1 cellular context compared by ENCODE assay signal in the genomic region with DNA sequence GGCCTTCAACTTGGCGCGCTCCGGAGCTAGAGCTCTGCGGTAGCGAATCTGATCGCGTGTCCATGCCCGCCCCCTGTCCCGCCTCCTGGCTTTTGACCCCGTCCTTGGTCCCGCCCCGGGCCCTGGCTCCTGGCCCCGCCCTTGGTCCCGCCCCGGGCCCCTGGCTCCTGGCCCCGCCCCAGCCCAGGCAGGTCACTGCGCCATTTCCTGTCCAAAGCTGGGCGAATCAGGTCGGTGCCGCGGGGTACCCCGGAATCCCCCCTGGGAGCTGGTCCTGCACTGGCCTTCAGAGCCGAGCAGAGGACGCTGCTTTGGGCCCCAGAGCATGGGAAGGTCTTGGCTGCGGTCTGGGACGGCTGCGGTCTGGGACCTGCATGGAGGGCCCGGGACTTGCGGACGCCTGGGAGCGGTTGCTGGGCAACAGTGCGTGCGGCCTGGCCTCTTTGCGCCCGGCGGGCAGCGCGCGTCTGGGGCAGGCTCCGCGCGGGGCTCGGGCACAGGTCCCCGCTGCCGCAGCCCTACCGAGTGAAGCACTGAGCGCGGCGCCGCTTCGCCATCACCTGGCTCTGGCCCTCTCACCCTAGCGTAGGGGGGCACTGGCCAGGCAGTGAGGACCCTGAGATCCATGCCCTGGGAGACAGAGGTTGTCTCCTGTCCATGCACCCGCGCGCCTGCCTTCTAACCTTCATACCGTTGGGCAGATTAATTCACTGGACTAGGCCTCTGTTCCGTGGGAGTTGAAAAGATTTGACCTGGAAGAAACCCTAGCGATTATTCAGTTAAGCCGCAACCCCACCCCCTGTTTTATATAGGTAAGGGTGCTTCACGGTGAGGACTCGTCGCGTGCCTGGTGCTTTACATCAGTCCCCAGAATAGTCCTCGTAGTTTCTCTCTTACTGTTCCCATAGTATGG.
TF ChIP-seq lines count a peak whose summit lies in the region.

A gene with protein sequence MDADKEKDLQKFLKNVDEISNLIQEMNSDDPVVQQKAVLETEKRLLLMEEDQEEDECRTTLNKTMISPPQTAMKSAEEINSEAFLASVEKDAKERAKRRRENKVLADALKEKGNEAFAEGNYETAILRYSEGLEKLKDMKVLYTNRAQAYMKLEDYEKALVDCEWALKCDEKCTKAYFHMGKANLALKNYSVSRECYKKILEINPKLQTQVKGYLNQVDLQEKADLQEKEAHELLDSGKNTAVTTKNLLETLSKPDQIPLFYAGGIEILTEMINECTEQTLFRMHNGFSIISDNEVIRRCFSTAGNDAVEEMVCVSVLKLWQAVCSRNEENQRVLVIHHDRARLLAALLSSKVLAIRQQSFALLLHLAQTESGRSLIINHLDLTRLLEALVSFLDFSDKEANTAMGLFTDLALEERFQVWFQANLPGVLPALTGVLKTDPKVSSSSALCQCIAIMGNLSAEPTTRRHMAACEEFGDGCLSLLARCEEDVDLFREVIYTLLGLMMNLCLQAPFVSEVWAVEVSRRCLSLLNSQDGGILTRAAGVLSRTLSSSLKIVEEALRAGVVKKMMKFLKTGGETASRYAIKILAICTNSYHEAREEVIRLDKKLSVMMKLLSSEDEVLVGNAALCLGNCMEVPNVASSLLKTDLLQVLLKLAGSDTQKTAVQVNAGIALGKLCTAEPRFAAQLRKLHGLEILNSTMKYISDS (plus strand): TSS at position 195 of the 913 bp plus-strand sequence. CDS start 1,675 bp downstream, outside the sequence.

TF ChIP-seq in A549, 52 proteins besides CTCF, POLR2A, EP300 and RAD21 (continued from another document):
- TF ChIP-seq, protein P1, sequence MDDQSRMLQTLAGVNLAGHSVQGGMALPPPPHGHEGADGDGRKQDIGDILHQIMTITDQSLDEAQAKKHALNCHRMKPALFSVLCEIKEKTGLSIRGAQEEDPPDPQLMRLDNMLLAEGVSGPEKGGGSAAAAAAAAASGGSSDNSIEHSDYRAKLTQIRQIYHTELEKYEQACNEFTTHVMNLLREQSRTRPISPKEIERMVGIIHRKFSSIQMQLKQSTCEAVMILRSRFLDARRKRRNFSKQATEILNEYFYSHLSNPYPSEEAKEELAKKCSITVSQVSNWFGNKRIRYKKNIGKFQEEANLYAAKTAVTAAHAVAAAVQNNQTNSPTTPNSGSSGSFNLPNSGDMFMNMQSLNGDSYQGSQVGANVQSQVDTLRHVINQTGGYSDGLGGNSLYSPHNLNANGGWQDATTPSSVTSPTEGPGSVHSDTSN (IDR thresholded peaks at IDR 0.05): no peak
- TF ChIP-seq FOXS1 (CRISPR knock-in tag; IDR thresholded peaks at IDR 0.05) (no peak), JUNB (IDR thresholded peaks at IDR 0.05) (no peak), SREBF2 (IDR thresholded peaks at IDR 0.05) (no peak), JUN (IDR thresholded peaks at IDR 0.05) (peak in 1 of 2 experiments; percentile 71; a peak in 3 of 5 replicates), HOXB5 (CRISPR knock-in tag; IDR thresholded peaks at IDR 0.05) (no peak), EHMT2 (IDR thresholded peaks at IDR 0.05; ENCODE audit: low read depth) (no peak), KDM5A (IDR thresholded peaks at IDR 0.05) (no peak), PHF8 (IDR thresholded peaks at IDR 0.05; ENCODE audit: borderline replicate concordance, low read depth) (peak; percentile 85), KDM1A (IDR thresholded peaks at IDR 0.05; ENCODE audit: low read depth) (no peak), ZFP36 (IDR thresholded peaks at IDR 0.05; ENCODE audit: borderline replicate concordance, partially characterized antibody) (no peak), POLR2AphosphoS2 (conservative IDR thresholded peaks at IDR 0.05; ENCODE audit: low read length) (no peak), RFX5 (IDR thresholded peaks at IDR 0.05) (no peak), TP53 (CRISPR knock-in tag; IDR thresholded peaks at IDR 0.05) (no peak), RCOR1 (IDR thresholded peaks at IDR 0.05; ENCODE audit: low read depth, low read length) (no peak), HOXB13 (CRISPR knock-in tag; IDR thresholded peaks at IDR 0.05; ENCODE audit: low read depth) (no peak)
- TF ChIP-seq, protein P2, sequence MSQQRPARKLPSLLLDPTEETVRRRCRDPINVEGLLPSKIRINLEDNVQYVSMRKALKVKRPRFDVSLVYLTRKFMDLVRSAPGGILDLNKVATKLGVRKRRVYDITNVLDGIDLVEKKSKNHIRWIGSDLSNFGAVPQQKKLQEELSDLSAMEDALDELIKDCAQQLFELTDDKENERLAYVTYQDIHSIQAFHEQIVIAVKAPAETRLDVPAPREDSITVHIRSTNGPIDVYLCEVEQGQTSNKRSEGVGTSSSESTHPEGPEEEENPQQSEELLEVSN (IDR thresholded peaks at IDR 0.05; ENCODE audit: borderline replicate concordance, low read depth): peak; percentile 89
- TF ChIP-seq, protein P3, sequence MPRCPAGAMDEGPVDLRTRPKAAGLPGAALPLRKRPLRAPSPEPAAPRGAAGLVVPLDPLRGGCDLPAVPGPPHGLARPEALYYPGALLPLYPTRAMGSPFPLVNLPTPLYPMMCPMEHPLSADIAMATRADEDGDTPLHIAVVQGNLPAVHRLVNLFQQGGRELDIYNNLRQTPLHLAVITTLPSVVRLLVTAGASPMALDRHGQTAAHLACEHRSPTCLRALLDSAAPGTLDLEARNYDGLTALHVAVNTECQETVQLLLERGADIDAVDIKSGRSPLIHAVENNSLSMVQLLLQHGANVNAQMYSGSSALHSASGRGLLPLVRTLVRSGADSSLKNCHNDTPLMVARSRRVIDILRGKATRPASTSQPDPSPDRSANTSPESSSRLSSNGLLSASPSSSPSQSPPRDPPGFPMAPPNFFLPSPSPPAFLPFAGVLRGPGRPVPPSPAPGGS (IDR thresholded peaks at IDR 0.05): 0 out of 3 replicates have a peak, but pooled peaks have one; percentile 43
- TF ChIP-seq, protein P4, sequence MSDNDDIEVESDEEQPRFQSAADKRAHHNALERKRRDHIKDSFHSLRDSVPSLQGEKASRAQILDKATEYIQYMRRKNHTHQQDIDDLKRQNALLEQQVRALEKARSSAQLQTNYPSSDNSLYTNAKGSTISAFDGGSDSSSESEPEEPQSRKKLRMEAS (IDR thresholded peaks at IDR 0.05): peak; percentile 68
TF ChIP-seq in A549: peak in this region for 5.
